1 cellular context compared by ENCODE assay signal in genomic region chr7:33874943-33875342, GRCh38.
TF ChIP-seq lines count a peak whose summit lies in the region.

No MANE protein-coding gene starts in this region.

TF ChIP-seq in HepG2, 621 proteins besides CTCF, POLR2A, EP300 and RAD21:
- TF ChIP-seq KAT8 (CRISPR knock-in tag; IDR thresholded peaks at IDR 0.05) = no peak
- no peak for TF ChIP-seq JUND (CRISPR knock-in tag; IDR thresholded peaks at IDR 0.05)
- no peak for TF ChIP-seq DNMT3B (CRISPR knock-in tag; conservative IDR thresholded peaks at IDR 0.05)
- no peak for TF ChIP-seq NFIC (IDR thresholded peaks at IDR 0.05; ENCODE audit: low read length)
TF ChIP-seq in HepG2: peak in this region for 0.
